ENCODE assay signal across 2 cellular contexts in genomic region chr9:78311075-78311474, GRCh38.
TF ChIP-seq lines count a peak whose summit lies in the region.

No MANE protein-coding gene starts in this region.

TF ChIP-seq in K562, 482 proteins besides CTCF, POLR2A, EP300 and RAD21:
- TF ChIP-seq RBFOX2 (IDR thresholded peaks at IDR 0.05; ENCODE audit: low read depth, low read length) = peak; percentile 47
- peak; percentile 46; the same call in 1 of the 2 replicates for TF ChIP-seq POLR2G (IDR thresholded peaks at IDR 0.05; ENCODE audit: low read depth, low read length)
- no peak for TF ChIP-seq MECOM (CRISPR knock-in tag; IDR thresholded peaks at IDR 0.05)
- no peak for TF ChIP-seq ETV5 (CRISPR knock-in tag; IDR thresholded peaks at IDR 0.05; ENCODE audit: low read depth)
- TF ChIP-seq ZNF511 (CRISPR knock-in tag; IDR thresholded peaks at IDR 0.05) = no peak
- no peak for TF ChIP-seq DLX4 (CRISPR knock-in tag; IDR thresholded peaks at IDR 0.05)

TF ChIP-seq in H1, 55 proteins besides CTCF, POLR2A, EP300 and RAD21:
- no peak for TF ChIP-seq TAF7 (optimal IDR thresholded peaks at IDR 0.05; ENCODE audit: borderline replicate concordance, low read depth, low read length)
- TF ChIP-seq POLR2AphosphoS5 (IDR thresholded peaks at IDR 0.05; ENCODE audit: low read depth, low read length) = peak; percentile 75; the same call in 1 of the 2 replicates
